Comparison of ENCODE assay signal across 1 cellular context in genomic region chr10:110845756-110846620, GRCh38.
TF ChIP-seq lines count a peak whose summit lies in the region.

No MANE protein-coding gene starts in this region.

TF ChIP-seq in HepG2, 621 proteins besides CTCF, POLR2A, EP300 and RAD21 (continued from another document and continues in another):
- TF ChIP-seq ZNF513 (CRISPR knock-in tag; conservative IDR thresholded peaks at IDR 0.05) (no peak), SAP130 (CRISPR knock-in tag; IDR thresholded peaks at IDR 0.05; ENCODE audit: low read depth) (peak; percentile 78; the same call in 1 of the 2 replicates), ELF3 (CRISPR knock-in tag; IDR thresholded peaks at IDR 0.05) (peak; percentile 50; the same call in 1 of the 2 replicates), ZNF616 (CRISPR knock-in tag; IDR thresholded peaks at IDR 0.05; ENCODE audit: low read depth) (no peak), MAX (IDR thresholded peaks at IDR 0.05) (0 out of 2 replicates have a peak, but pooled peaks have one; percentile 50), ZBTB34 (CRISPR knock-in tag; IDR thresholded peaks at IDR 0.05) (no peak), ZFP82 (CRISPR knock-in tag; IDR thresholded peaks at IDR 0.05; ENCODE audit: borderline replicate concordance) (no peak), MXI1 (IDR thresholded peaks at IDR 0.05; ENCODE audit: borderline replicate concordance, low read depth, low read length) (peak; percentile 17; the same call in 1 of the 3 replicates), ZMYM4 (CRISPR knock-in tag; IDR thresholded peaks at IDR 0.05) (peak; percentile 30; the same call in 1 of the 2 replicates), ZNF232 (CRISPR knock-in tag; IDR thresholded peaks at IDR 0.05; ENCODE audit: borderline replicate concordance) (no peak), MTERF4 (CRISPR knock-in tag; IDR thresholded peaks at IDR 0.05) (no peak), GABPB1 (CRISPR knock-in tag; IDR thresholded peaks at IDR 0.05) (no peak), HNF4A (CRISPR knock-in tag; IDR thresholded peaks at IDR 0.05) (peak; percentile 61), ZNF737 (CRISPR knock-in tag; IDR thresholded peaks at IDR 0.05; ENCODE audit: borderline replicate concordance) (no peak), KMT2A (CRISPR knock-in tag; IDR thresholded peaks at IDR 0.05) (no peak), RELA (CRISPR knock-in tag; IDR thresholded peaks at IDR 0.05) (no peak), ZNF770 (CRISPR knock-in tag; IDR thresholded peaks at IDR 0.05) (no peak), ZFP37 (CRISPR knock-in tag; IDR thresholded peaks at IDR 0.05; ENCODE audit: borderline replicate concordance) (no peak), ZNF574 (CRISPR knock-in tag; IDR thresholded peaks at IDR 0.05) (peak; percentile 51; the same call in 1 of the 2 replicates), RXRA (CRISPR knock-in tag; IDR thresholded peaks at IDR 0.05) (peak; percentile 96), ZNF576 (CRISPR knock-in tag; IDR thresholded peaks at IDR 0.05) (no peak), ZNF558 (CRISPR knock-in tag; IDR thresholded peaks at IDR 0.05; ENCODE audit: borderline replicate concordance) (no peak), ZSCAN21 (CRISPR knock-in tag; IDR thresholded peaks at IDR 0.05; ENCODE audit: borderline replicate concordance) (peak; percentile 48; the same call in 1 of the 2 replicates), ZNF280B (CRISPR knock-in tag; IDR thresholded peaks at IDR 0.05; ENCODE audit: borderline replicate concordance) (no peak), MYC (CRISPR knock-in tag; IDR thresholded peaks at IDR 0.05; ENCODE audit: borderline replicate concordance) (peak; percentile 40; the same call in 1 of the 2 replicates), ZNF644 (CRISPR knock-in tag; IDR thresholded peaks at IDR 0.05; ENCODE audit: low read depth) (peak; percentile 72; the same call in 1 of the 2 replicates), PATZ1 (CRISPR knock-in tag; IDR thresholded peaks at IDR 0.05) (no peak; the same call in 1 of the 2 replicates), RFX5 (IDR thresholded peaks at IDR 0.05; ENCODE audit: low read depth, low read length) (no peak), ZNF263 (CRISPR knock-in tag; IDR thresholded peaks at IDR 0.05) (peak; percentile 23; the same call in 1 of the 2 replicates), TFAP4 (IDR thresholded peaks at IDR 0.05; ENCODE audit: borderline replicate concordance, low read depth) (no peak), NFE2 (CRISPR knock-in tag; IDR thresholded peaks at IDR 0.05) (no peak), CEBPG (CRISPR knock-in tag; IDR thresholded peaks at IDR 0.05) (peak; percentile 35; the same call in 1 of the 2 replicates), NR1H2 (CRISPR knock-in tag; IDR thresholded peaks at IDR 0.05; ENCODE audit: borderline replicate concordance, low read depth) (no peak), SKIL (CRISPR knock-in tag; IDR thresholded peaks at IDR 0.05; ENCODE audit: borderline replicate concordance) (peak; percentile 52; the same call in 1 of the 2 replicates), ZNF292 (CRISPR knock-in tag; IDR thresholded peaks at IDR 0.05; ENCODE audit: borderline replicate concordance, low read depth) (peak; percentile 89), REXO4 (CRISPR knock-in tag; IDR thresholded peaks at IDR 0.05; ENCODE audit: borderline replicate concordance) (no peak), NCOR1 (IDR thresholded peaks at IDR 0.05; ENCODE audit: borderline replicate concordance, low read length) (peak; percentile 60; the same call in 1 of the 2 replicates), SMAD1 (CRISPR knock-in tag; IDR thresholded peaks at IDR 0.05; ENCODE audit: borderline replicate concordance, low read depth) (no peak), CEBPB (IDR thresholded peaks at IDR 0.05; ENCODE audit: borderline replicate concordance, low read depth, low read length) (0 out of 2 replicates have a peak, but pooled peaks have one; percentile 11), ZNF615 (CRISPR knock-in tag; IDR thresholded peaks at IDR 0.05; ENCODE audit: borderline replicate concordance) (no peak), YEATS4 (CRISPR knock-in tag; IDR thresholded peaks at IDR 0.05; ENCODE audit: borderline replicate concordance) (no peak)
